ENCODE assay signal across 8 cellular contexts in the genomic region with DNA sequence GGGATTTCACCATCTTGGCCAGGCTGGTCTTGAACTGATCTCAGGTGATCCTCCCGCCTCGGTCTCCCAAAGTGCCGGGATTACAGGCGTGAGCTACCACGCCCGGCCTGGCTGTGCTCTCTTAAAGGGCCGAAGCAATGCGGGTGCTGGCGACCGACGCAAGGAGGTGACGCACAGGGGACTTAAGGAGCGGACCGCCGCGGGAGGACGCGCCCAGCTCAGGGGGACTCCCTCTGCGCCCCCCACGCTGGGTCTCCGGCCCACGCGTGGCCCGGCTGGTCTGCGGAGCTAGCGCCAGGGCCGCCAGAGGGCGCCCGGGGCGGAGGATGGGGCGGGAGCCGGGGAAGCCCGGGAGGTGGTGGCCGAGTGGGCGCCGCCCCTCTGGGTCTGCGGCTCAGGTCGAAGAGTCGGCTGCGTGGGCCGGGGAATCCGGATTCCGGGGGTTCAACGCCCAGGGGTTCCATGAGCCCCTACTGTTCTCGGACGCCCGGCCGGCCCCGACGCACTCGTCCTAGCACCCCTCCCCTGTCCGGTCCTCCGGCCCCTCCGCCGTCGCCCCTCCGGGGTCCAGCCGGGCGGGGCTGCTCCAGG. TPM values are rescaled to one million over a fixed set of nuclear protein-coding genes. Genes with fewer than 3 reads are reported as not detected.
DNase-seq lines count a peak whose midpoint lies in the region; ATAC-seq and TF ChIP-seq lines count a peak whose summit lies in the region.

No MANE protein-coding gene starts in this region.

- peaks cover 9% of the 10 kb centered on the region for H3K4me1 ChIP-seq in parathyroid adenoma

- ATAC-seq in GM21360 (IDR thresholded peaks at IDR 0.05; ENCODE audit: unreplicated experiment) = peak; percentile 63
- peak; percentile 91 for ATAC-seq in SK-N-SH treated with all-trans-retinoic acid at 6 μM for 48 hours
- peak; percentile 86 for ATAC-seq in activated naive CD4-positive, alpha-beta T cell treated with anti-CD3 and anti-CD28 coated beads, Interleukin-2, amount 50 U/mL, for 72 hours
- ATAC-seq in Right ventricle myocardium superior (ENCODE audit: poor library complexity) = peak; percentile 96

- TF ChIP-seq CTCF in parathyroid adenoma (IDR thresholded peaks at IDR 0.05) (peak; percentile 81), type B pancreatic cell (conservative IDR thresholded peaks at IDR 0.05) (peak; percentile 83)

- H3K27ac ChIP-seq in parathyroid adenoma = peak overlapping the region; percentile 39

- no peaks in the 10 kb centered on the region for H3K36me3 Mint-ChIP-seq in activated naive CD4-positive, alpha-beta T cell treated with anti-CD3 and anti-CD28 coated beads, Interleukin-2, amount 50 U/mL, for 72 hours
- no peaks in the 10 kb centered on the region for H3K36me3 Mint-ChIP-seq in type B pancreatic cell

- no peaks in the 10 kb centered on the region for H3K36me3 ChIP-seq in parathyroid adenoma (ENCODE audit: control insufficient read depth, insufficient read depth, low read length)

- peak overlapping the region; percentile 96 for H3K4me2 ChIP-seq in parathyroid adenoma (ENCODE audit: low read length)

- no peaks in the 10 kb centered on the region for H3K27me3 ChIP-seq in parathyroid adenoma (ENCODE audit: control insufficient read depth, insufficient read depth, low read length)

- peaks cover 10% of the 10 kb centered on the region for H3K4me1 Mint-ChIP-seq in type B pancreatic cell (ENCODE audit: unreplicated experiment)

- no peaks in the 10 kb centered on the region for H3K9me3 Mint-ChIP-seq in activated naive CD4-positive, alpha-beta T cell treated with anti-CD3 and anti-CD28 coated beads, Interleukin-2, amount 50 U/mL, for 72 hours
- no peaks in the 10 kb centered on the region for H3K9me3 Mint-ChIP-seq in type B pancreatic cell

- H3K27me3 Mint-ChIP-seq in type B pancreatic cell = peaks cover 7% of the 10 kb centered on the region

- peak overlapping the region; percentile 28 for H3K9ac ChIP-seq in parathyroid adenoma

- no peak overlapping the region for H3K27ac Mint-ChIP-seq in activated naive CD4-positive, alpha-beta T cell treated with anti-CD3 and anti-CD28 coated beads, Interleukin-2, amount 50 U/mL, for 72 hours
- peak overlapping the region; percentile 79 for H3K27ac Mint-ChIP-seq in type B pancreatic cell

- peak overlapping the region; percentile 93 for H2AFZ ChIP-seq in parathyroid adenoma

- peak overlapping the region; percentile 91 for H3K4me3 ChIP-seq in parathyroid adenoma (ENCODE audit: low read depth, low read length)

- no peaks in the 10 kb centered on the region for H3K9me3 ChIP-seq in parathyroid adenoma (ENCODE audit: control insufficient read depth, low read length)

- DNase-seq in COR-L47 (lab: John Stamatoyannopoulos, UW) (peak; percentile 57), HUDEP-2 (lab: John Stamatoyannopoulos, UW; ENCODE audit: unreplicated experiment in 76 of 76) (peak in 44 of 76 experiments; percentile 3 to 61 (median 32)), Right ventricle myocardium superior (peak; percentile 86), type B pancreatic cell (ENCODE audit: extremely low spot score, unreplicated experiment) (peak; percentile 84)
- DNase-seq in activated naive CD4-positive, alpha-beta T cell treated with anti-CD3 and anti-CD28 coated beads, Interleukin-2, amount 50 U/mL, for 72 hours (ENCODE audit: low spot score in 2 of 2) = peak; percentile 72 to 78

- intact Hi-C loops in Right ventricle myocardium superior (cut with DNase I) = no loop called here

- no peaks in the 10 kb centered on the region for H3K79me2 ChIP-seq in parathyroid adenoma

- H3K4me3 Mint-ChIP-seq in type B pancreatic cell = peak overlapping the region; percentile 83

TF ChIP-seq in SK-N-SH treated with all-trans-retinoic acid at 6 μM for 48 hours, 23 proteins besides CTCF, POLR2A, EP300 and RAD21:
- TF ChIP-seq OSR1 (CRISPR knock-in tag; IDR thresholded peaks at IDR 0.05) = no peak
- TF ChIP-seq, protein P1, sequence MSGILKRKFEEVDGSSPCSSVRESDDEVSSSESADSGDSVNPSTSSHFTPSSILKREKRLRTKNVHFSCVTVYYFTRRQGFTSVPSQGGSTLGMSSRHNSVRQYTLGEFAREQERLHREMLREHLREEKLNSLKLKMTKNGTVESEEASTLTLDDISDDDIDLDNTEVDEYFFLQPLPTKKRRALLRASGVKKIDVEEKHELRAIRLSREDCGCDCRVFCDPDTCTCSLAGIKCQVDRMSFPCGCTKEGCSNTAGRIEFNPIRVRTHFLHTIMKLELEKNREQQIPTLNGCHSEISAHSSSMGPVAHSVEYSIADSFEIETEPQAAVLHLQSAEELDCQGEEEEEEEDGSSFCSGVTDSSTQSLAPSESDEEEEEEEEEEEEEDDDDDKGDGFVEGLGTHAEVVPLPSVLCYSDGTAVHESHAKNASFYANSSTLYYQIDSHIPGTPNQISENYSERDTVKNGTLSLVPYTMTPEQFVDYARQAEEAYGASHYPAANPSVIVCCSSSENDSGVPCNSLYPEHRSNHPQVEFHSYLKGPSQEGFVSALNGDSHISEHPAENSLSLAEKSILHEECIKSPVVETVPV (CRISPR knock-in tag; IDR thresholded peaks at IDR 0.05) = no peak
- TF ChIP-seq, protein P2, sequence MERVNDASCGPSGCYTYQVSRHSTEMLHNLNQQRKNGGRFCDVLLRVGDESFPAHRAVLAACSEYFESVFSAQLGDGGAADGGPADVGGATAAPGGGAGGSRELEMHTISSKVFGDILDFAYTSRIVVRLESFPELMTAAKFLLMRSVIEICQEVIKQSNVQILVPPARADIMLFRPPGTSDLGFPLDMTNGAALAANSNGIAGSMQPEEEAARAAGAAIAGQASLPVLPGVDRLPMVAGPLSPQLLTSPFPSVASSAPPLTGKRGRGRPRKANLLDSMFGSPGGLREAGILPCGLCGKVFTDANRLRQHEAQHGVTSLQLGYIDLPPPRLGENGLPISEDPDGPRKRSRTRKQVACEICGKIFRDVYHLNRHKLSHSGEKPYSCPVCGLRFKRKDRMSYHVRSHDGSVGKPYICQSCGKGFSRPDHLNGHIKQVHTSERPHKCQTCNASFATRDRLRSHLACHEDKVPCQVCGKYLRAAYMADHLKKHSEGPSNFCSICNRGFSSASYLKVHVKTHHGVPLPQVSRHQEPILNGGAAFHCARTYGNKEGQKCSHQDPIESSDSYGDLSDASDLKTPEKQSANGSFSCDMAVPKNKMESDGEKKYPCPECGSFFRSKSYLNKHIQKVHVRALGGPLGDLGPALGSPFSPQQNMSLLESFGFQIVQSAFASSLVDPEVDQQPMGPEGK (CRISPR knock-in tag; IDR thresholded peaks at IDR 0.05; ENCODE audit: borderline replicate concordance) = no peak
- TF ChIP-seq ZFP3 (CRISPR knock-in tag; IDR thresholded peaks at IDR 0.05) = no peak
TF ChIP-seq in SK-N-SH treated with all-trans-retinoic acid at 6 μM for 48 hours: peak in this region for 0.

RNA-seq across cellular contexts. Expression of a gene that starts 0.5 kb away (rescaled TPM):
- total RNA-seq in activated naive CD4-positive, alpha-beta T cell treated with anti-CD3 and anti-CD28 coated beads, Interleukin-2, amount 50 U/mL, for 72 hours = 1 to 10 TPM; 1.2 to 3.2 TPM
- total RNA-seq in Right ventricle myocardium superior = 7.2 TPM
- 47.3 and 60.8 TPM in 2 replicates for total RNA-seq in type B pancreatic cell (ENCODE audit: low replicate concordance)

RNA-seq across cellular contexts. Expression of a gene that starts 35.7 kb away (rescaled TPM):
- 10 to 100 TPM; 67.9 to 70.7 TPM for total RNA-seq in activated naive CD4-positive, alpha-beta T cell treated with anti-CD3 and anti-CD28 coated beads, Interleukin-2, amount 50 U/mL, for 72 hours
- total RNA-seq in Right ventricle myocardium superior (12.0 TPM), type B pancreatic cell (ENCODE audit: low replicate concordance) (38.2 and 59.1 TPM in 2 replicates)

RNA-seq across cellular contexts. Expression of a gene that starts 49.0 kb away (rescaled TPM):
- total RNA-seq in activated naive CD4-positive, alpha-beta T cell treated with anti-CD3 and anti-CD28 coated beads, Interleukin-2, amount 50 U/mL, for 72 hours = 10 to 100 TPM; 36.4 to 77.9 TPM
- total RNA-seq in Right ventricle myocardium superior (56.9 TPM), type B pancreatic cell (ENCODE audit: low replicate concordance) (56.1 and 60.3 TPM in 2 replicates)

Comparison
In these comparisons a context has a peak if more than half of its experiments do, and no peak if none do; other contexts are left out.
1. Peak in every context shown above with its lines: DNase-seq, ATAC-seq, H3K4me3 ChIP-seq and H3K27ac ChIP-seq.
2. DNase-seq: peak in every context shown above with its lines; median percentile 86 in Right ventricle myocardium superior; 84 in type B pancreatic cell; 75 in activated naive CD4-positive, alpha-beta T cell treated with anti-CD3 and anti-CD28 coated beads, Interleukin-2, amount 50 U/mL, for 72 hours; 57 in COR-L47; 32 in HUDEP-2.